ENCODE assay signal across 25 cellular contexts in genomic region chr5:113142186-113142585, GRCh38.
"Had no signal": no experiment of that assay in that cellular context is flagged by ENCODE, and none has a peak within 500 bp of the region (broad histone marks: within the 10 kb centered on the region; RNA-seq: fewer than 3 reads in every experiment).

No MANE protein-coding gene starts in this region.

- H3K27ac ChIP-seq: adrenal gland, prostate gland, testis had no signal

- H3K4me1 Mint-ChIP-seq: activated naive CD4-positive, alpha-beta T cell treated with anti-CD3 and anti-CD28 coated beads, Interleukin-2, amount 50 U/mL, for 24 hours; naive B cell; stimulated activated naive CD8-positive, alpha-beta T cell treated with anti-CD3 and anti-CD28 coated beads, Interleukin-15, amount 100 ng/mL, for 72 hours had no signal

- H3K36me3 ChIP-seq: adrenal gland, prostate gland, right atrium auricular region had no signal

- H3K4me3 ChIP-seq: adrenal gland, lung, mucosa of descending colon, prostate gland, right atrium auricular region, testis had no signal

- H3K4me3 Mint-ChIP-seq: activated naive CD4-positive, alpha-beta T cell treated with anti-CD3 and anti-CD28 coated beads, Interleukin-2, amount 50 U/mL, for 24 hours; activated T-cell treated with anti-CD3 and anti-CD28 coated beads, Interleukin-2, amount 50 U/mL, for 72 hours; naive B cell; neural crest cell; stimulated activated naive CD8-positive, alpha-beta T cell treated with anti-CD3 and anti-CD28 coated beads, Interleukin-15, amount 100 ng/mL, for 72 hours; type B pancreatic cell had no signal

- H3K27me3 Mint-ChIP-seq: activated naive CD4-positive, alpha-beta T cell treated with anti-CD3 and anti-CD28 coated beads, Interleukin-2, amount 50 U/mL, for 24 hours; stimulated activated naive CD8-positive, alpha-beta T cell treated with anti-CD3 and anti-CD28 coated beads, Interleukin-15, amount 100 ng/mL, for 72 hours; type B pancreatic cell had no signal

- H3K27me3 ChIP-seq: adrenal gland, right atrium auricular region, testis had no signal

- H3K9me3 ChIP-seq: adrenal gland, mucosa of descending colon, prostate gland, right atrium auricular region, testis had no signal

- H3K27ac Mint-ChIP-seq: activated naive CD4-positive, alpha-beta T cell treated with anti-CD3 and anti-CD28 coated beads, Interleukin-2, amount 50 U/mL, for 24 hours; activated T-cell treated with anti-CD3 and anti-CD28 coated beads, Interleukin-2, amount 50 U/mL, for 72 hours; naive B cell; stimulated activated naive CD8-positive, alpha-beta T cell treated with anti-CD3 and anti-CD28 coated beads, Interleukin-15, amount 100 ng/mL, for 72 hours; type B pancreatic cell had no signal

- DNase-seq: activated CD4-positive, alpha-beta T cell treated with anti-CD3 and anti-CD28 coated beads, Interleukin-2, amount 50 U/mL, for 1 hour; activated CD8-positive, alpha-beta memory T cell treated with anti-CD3 and anti-CD28 coated beads for 24 hours; activated CD8-positive, alpha-beta memory T cell treated with anti-CD3 and anti-CD28 coated beads, Interleukin-2, amount 50 U/mL, for 48 hours; activated gamma-delta T cell; activated T-cell treated with anti-CD3 and anti-CD28 coated beads, Interleukin-2, amount 50 U/mL, for 72 hours; adrenal gland; cerebellar nuclear complex; effector CD4-positive, alpha-beta T cell; hippocampal formation; kidney; mucosa of descending colon; naive B cell; stimulated activated CD4-positive, alpha-beta T cell treated with anti-CD3 and anti-CD28 coated beads, Interleukin-15, amount 100 ng/mL, for 24 hours; stimulated activated CD4-positive, alpha-beta T cell treated with anti-CD3 and anti-CD28 coated beads, Interleukin-4, amount 100 ng/mL, for 1 hour; stimulated activated naive CD8-positive, alpha-beta T cell treated with anti-CD3 and anti-CD28 coated beads, Interleukin-15, amount 100 ng/mL, for 72 hours; T1000; testis had no signal

- ATAC-seq: activated CD4-positive, CD25-positive, alpha-beta regulatory T cell treated with anti-CD3 and anti-CD28 coated beads, Interleukin-2, amount 50 U/mL, for 24 hours; activated T-cell treated with anti-CD3 and anti-CD28 coated beads, Interleukin-2, amount 50 U/mL, for 72 hours; left lobe of liver; mucosa of descending colon; stimulated activated naive CD8-positive, alpha-beta T cell treated with anti-CD3 and anti-CD28 coated beads, Interleukin-15, amount 100 ng/mL, for 72 hours had no signal

- H3K4me1 ChIP-seq: adrenal gland, prostate gland, testis had no signal

- H3K36me3 Mint-ChIP-seq: activated naive CD4-positive, alpha-beta T cell treated with anti-CD3 and anti-CD28 coated beads, Interleukin-2, amount 50 U/mL, for 24 hours; naive B cell had no signal

- H3K9me3 Mint-ChIP-seq: activated naive CD4-positive, alpha-beta T cell treated with anti-CD3 and anti-CD28 coated beads, Interleukin-2, amount 50 U/mL, for 24 hours; activated T-cell treated with anti-CD3 and anti-CD28 coated beads, Interleukin-2, amount 50 U/mL, for 72 hours; neural crest cell; stimulated activated naive CD8-positive, alpha-beta T cell treated with anti-CD3 and anti-CD28 coated beads, Interleukin-15, amount 100 ng/mL, for 72 hours; type B pancreatic cell had no signal
